In genomic region chr6:133959667-133960368, GRCh38 we compare ENCODE assay signal across 1 cellular context.
A peak's percentile ranks its signal among the peaks of the same experiment; 100 is the strongest.
TF ChIP-seq lines count a peak whose summit lies in the region.

No MANE protein-coding gene starts in this region.

TF ChIP-seq in K562, 482 proteins besides CTCF, POLR2A, EP300 and RAD21 (continued from another document and continues in another):
- TF ChIP-seq RB1 (IDR thresholded peaks at IDR 0.05; ENCODE audit: low read depth) (no peak), DEAF1 (CRISPR knock-in tag; IDR thresholded peaks at IDR 0.05) (no peak), SLC30A9 (CRISPR knock-in tag; IDR thresholded peaks at IDR 0.05) (no peak), TAF9B (IDR thresholded peaks at IDR 0.05; ENCODE audit: partially characterized antibody) (no peak), ELK1 (CRISPR knock-in tag; IDR thresholded peaks at IDR 0.05) (no peak), TFAP4 (CRISPR knock-in tag; IDR thresholded peaks at IDR 0.05; ENCODE audit: borderline replicate concordance) (no peak), MTF1 (CRISPR knock-in tag; IDR thresholded peaks at IDR 0.05; ENCODE audit: borderline replicate concordance) (no peak), ZC3H11A (IDR thresholded peaks at IDR 0.05; ENCODE audit: low read depth, low read length) (no peak), ETV1 (tag; conservative IDR thresholded peaks at IDR 0.05; ENCODE audit: low read depth) (no peak), FOXA1 (IDR thresholded peaks at IDR 0.05; ENCODE audit: borderline replicate concordance) (no peak), ZNF133 (CRISPR knock-in tag; IDR thresholded peaks at IDR 0.05) (no peak), BCL6 (CRISPR knock-in tag; IDR thresholded peaks at IDR 0.05) (no peak), ZNF217 (CRISPR knock-in tag; IDR thresholded peaks at IDR 0.05) (no peak), E2F1 (CRISPR knock-in tag; IDR thresholded peaks at IDR 0.05) (no peak), ZNF740 (CRISPR knock-in tag; IDR thresholded peaks at IDR 0.05) (no peak), ZNF740 (tag; IDR thresholded peaks at IDR 0.05) (no peak), KAT8 (IDR thresholded peaks at IDR 0.05; ENCODE audit: low read depth) (no peak), UBTF (IDR thresholded peaks at IDR 0.05; ENCODE audit: borderline replicate concordance in 1 of 2, low read depth in 2 of 2, low read length in 2 of 2) (no peak), PML (IDR thresholded peaks at IDR 0.05; ENCODE audit: low read length) (peak; percentile 73; the same call in 1 of the 2 replicates), MIER1 (IDR thresholded peaks at IDR 0.05; ENCODE audit: low read depth) (no peak), SREBF2 (CRISPR knock-in tag; IDR thresholded peaks at IDR 0.05) (no peak), SMC3 (conservative IDR thresholded peaks at IDR 0.05; ENCODE audit: insufficient read depth, low read depth, low read length) (no peak), MGA (IDR thresholded peaks at IDR 0.05) (no peak), POU5F1 (IDR thresholded peaks at IDR 0.05; ENCODE audit: borderline replicate concordance, low read depth, low read length, partially characterized antibody) (no peak), CGGBP1 (CRISPR knock-in tag; IDR thresholded peaks at IDR 0.05) (no peak), ZNF57 (CRISPR knock-in tag; IDR thresholded peaks at IDR 0.05) (no peak), TFE3 (CRISPR knock-in tag; IDR thresholded peaks at IDR 0.05) (no peak), SAFB2 (IDR thresholded peaks at IDR 0.05; ENCODE audit: borderline replicate concordance, low read depth, low read length, severe bottlenecking) (no peak), AFF4 (CRISPR knock-in tag; IDR thresholded peaks at IDR 0.05) (no peak)
